In the genomic region with DNA sequence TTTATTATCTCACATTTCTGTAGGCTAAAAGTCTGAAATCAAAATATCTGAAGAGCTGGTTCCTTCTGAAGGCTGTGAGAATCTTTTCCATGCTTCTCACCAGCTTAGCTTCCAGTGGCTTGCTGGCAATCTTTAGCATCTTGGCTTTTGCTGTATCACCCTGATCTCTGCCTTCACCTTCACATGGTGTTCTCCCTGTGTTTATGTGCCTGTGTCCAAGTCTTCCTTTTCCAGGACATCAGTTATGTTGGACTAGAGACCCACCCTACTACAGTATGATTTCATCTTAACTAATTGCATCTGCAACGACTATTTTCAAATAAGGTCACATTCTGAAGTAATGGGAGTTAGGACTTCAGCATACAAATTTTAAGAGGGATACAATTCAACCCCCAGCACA, we compare ENCODE assay signal across 28 cellular contexts.
"Had no signal": no experiment of that assay in that cellular context is flagged by ENCODE, and none has a peak within 500 bp of the region (broad histone marks: within the 10 kb centered on the region; RNA-seq: fewer than 3 reads in every experiment).

No MANE protein-coding gene starts in this region.

- H3K9me3 ChIP-seq: ascending aorta, breast epithelium, colonic mucosa, heart left ventricle had no signal

- DNase-seq: activated CD4-positive, alpha-beta memory T cell treated with anti-CD3 and anti-CD28 coated beads, Interleukin-2, amount 10 ng/mL, durations not matched to agents 7 days and 5 days; activated CD4-positive, alpha-beta T cell treated with anti-CD3 and anti-CD28 coated beads for 1 hour; activated CD4-positive, alpha-beta T cell treated with anti-CD3 and anti-CD28 coated beads for 4 hours; activated CD4-positive, alpha-beta T cell treated with anti-CD3 and anti-CD28 coated beads, Interleukin-2, amount 10 ng/mL, durations not matched to agents 7 days and 5 days; activated CD4-positive, alpha-beta T cell treated with anti-CD3 and anti-CD28 coated beads, Interleukin-2, amount 50 U/mL, for 4 hours; activated CD8-positive, alpha-beta memory T cell treated with anti-CD3 and anti-CD28 coated beads, Interleukin-2, amount 50 U/mL, for 48 hours; activated gamma-delta T cell; activated naive CD4-positive, alpha-beta T cell; activated naive CD4-positive, alpha-beta T cell treated with anti-CD3 and anti-CD28 coated beads, Interleukin-2, amount 10 ng/mL, durations not matched to agents 7 days and 5 days; activated naive CD8-positive, alpha-beta T cell treated with anti-CD3 and anti-CD28 coated beads, Interleukin-2, amount 10 ng/mL, durations not matched to agents 7 days and 5 days; activated T-cell treated with anti-CD3 and anti-CD28 coated beads for 4 hours; activated T-cell treated with anti-CD3 and anti-CD28 coated beads, Interleukin-2, amount 50 U/mL, for 24 hours; activated T-cell treated with anti-CD3 and anti-CD28 coated beads, Interleukin-2, amount 50 U/mL, for 72 hours; central memory CD4-positive, alpha-beta T cell; cerebellar nuclear complex; colonic mucosa; effector CD8-positive, alpha-beta T cell; foreskin fibroblast; glutamatergic neuron; heart left ventricle; T-helper 1 cell; T-helper 17 cell had no signal

- H3K36me3 ChIP-seq: ascending aorta, breast epithelium, cardiac muscle cell, colonic mucosa, heart left ventricle had no signal

- ATAC-seq: activated naive CD4-positive, alpha-beta T cell treated with anti-CD3 and anti-CD28 coated beads, Interleukin-2, amount 50 U/mL, for 72 hours; activated T-cell treated with anti-CD3 and anti-CD28 coated beads, Interleukin-2, amount 50 U/mL, for 72 hours; heart left ventricle; T-helper 17 cell; WTC11 had no signal

- H3K27ac ChIP-seq: ascending aorta, cardiac muscle cell, colonic mucosa, epithelial cell of prostate, heart left ventricle had no signal

- H3K27me3 ChIP-seq: ascending aorta, breast epithelium, cardiac muscle cell, colonic mucosa, heart left ventricle had no signal

- H3K4me1 ChIP-seq: ascending aorta, breast epithelium, colonic mucosa had no signal

- H3K4me3 ChIP-seq: ascending aorta, breast epithelium, cardiac muscle cell, colonic mucosa, heart left ventricle had no signal
